ENCODE assay signal across 9 cellular contexts in genomic region chr18:23283933-23284430, GRCh38.
DNase-seq lines count a peak whose midpoint lies in the region; ATAC-seq and TF ChIP-seq lines count a peak whose summit lies in the region.
"Had no signal": no experiment of that assay in that cellular context is flagged by ENCODE, and none has a peak within 500 bp of the region (broad histone marks: within the 10 kb centered on the region; RNA-seq: fewer than 3 reads in every experiment).

No MANE protein-coding gene starts in this region.

- no peaks in the 10 kb centered on the region for H3K36me3 ChIP-seq in iPS-20b (ENCODE audit: insufficient read depth, low read depth, low read length)

- DNase-seq in RWPE1 (ENCODE audit: low spot score) (peak; percentile 34), left lobe of liver (ENCODE audit: low spot score) (no peak), left colon (no peak), NCI-H1105 treated with DMSO at 0.1 percent for 48 hours (lab: John Stamatoyannopoulos, UW) (no peak)
- DNase-seq: aorta had no signal

- peak overlapping the region; percentile 39; the same call in 1 of the 2 replicates for H3K4me3 ChIP-seq in iPS-20b (ENCODE audit: low read length)

- CTCF ChIA-PET in RWPE1 (lab: Yijun Ruan, JAX): no interaction called here

- intact Hi-C loops in left colon (cut with DNase I, micrococcal nuclease): no loop called here

- H3K9me3 ChIP-seq in iPS-20b (ENCODE audit: insufficient read depth, low read depth, low read length): no peaks in the 10 kb centered on the region

- ATAC-seq in GM18858 (IDR thresholded peaks at IDR 0.05; ENCODE audit: unreplicated experiment) (peak; percentile 83), HG02759 (IDR thresholded peaks at IDR 0.05; ENCODE audit: unreplicated experiment) (peak; percentile 91), left lobe of liver (no peak), left colon (no peak), HG02840 (IDR thresholded peaks at IDR 0.05; ENCODE audit: low FRiP score, unreplicated experiment) (no peak)

- no peak for TF ChIP-seq CTCF in RWPE1 (conservative IDR thresholded peaks at IDR 0.05; ENCODE audit: low read depth)

- POLR2A ChIA-PET in RWPE1 (lab: Yijun Ruan, JAX; ENCODE audit: low non-redundant PET): no interaction called here

- H3K9ac ChIP-seq in iPS-20b (ENCODE audit: low read depth, low read length): peak overlapping the region; percentile 77; the same call in 1 of the 2 replicates

- H3K4me1 ChIP-seq in iPS-20b (ENCODE audit: insufficient read depth, low read length): peaks cover 25% of the 10 kb centered on the region

- no peak overlapping the region for H3K27ac ChIP-seq in RWPE1
- peak overlapping the region; percentile 96 for H3K27ac ChIP-seq in iPS-20b (ENCODE audit: low read length)

- H3K27me3 ChIP-seq in iPS-20b (ENCODE audit: insufficient read depth, low read length): no peaks in the 10 kb centered on the region

Comparison
In these comparisons a context has a peak if more than half of its experiments do, and no peak if none do; other contexts are left out.
1. ATAC-seq: peak in GM18858 (single experiment) and HG02759 (single experiment); none in left lobe of liver (single experiment), left colon (single experiment) and HG02840 (single experiment).